9 cellular contexts compared by ENCODE assay signal in genomic region chr5:139670369-139671095, GRCh38. TPM values are rescaled to one million over a fixed set of nuclear protein-coding genes. Genes with fewer than 3 reads are reported as not detected.
A peak's percentile ranks its signal among the peaks of the same experiment; 100 is the strongest.
DNase-seq lines count a peak whose midpoint lies in the region; ATAC-seq, FAIRE-seq and TF ChIP-seq lines count a peak whose summit lies in the region.
"Had no signal": no experiment of that assay in that cellular context is flagged by ENCODE, and none has a peak within 500 bp of the region (broad histone marks: within the 10 kb centered on the region; RNA-seq: fewer than 3 reads in every experiment).

No MANE protein-coding gene starts in this region.

- H3K4me3 Mint-ChIP-seq in Calu3 (ENCODE audit: low read depth, unreplicated experiment): no peak overlapping the region

- 31 to 56% (median 36%) methylated on average over 16 of the region's 16 CpGs for WGBS in psoas muscle, 3 donors

- ATAC-seq in HG03108 (IDR thresholded peaks at IDR 0.05; ENCODE audit: unreplicated experiment) (peak; percentile 37), psoas muscle (peak in 3 of 4 donors; percentile 16 to 36 (median 26))

- peak overlapping the region; percentile 74 for H3K27ac ChIP-seq in SJCRH30
- peak overlapping the region; percentile 98 for H3K27ac ChIP-seq in psoas muscle
- H3K27ac ChIP-seq: VCaP had no signal

- intact Hi-C loops in Calu3 (cut with micrococcal nuclease; ENCODE audit: unreplicated experiment) (no loop called here), psoas muscle (cut with DNase I) (no loop called here)

- no peaks in the 10 kb centered on the region for H3K27me3 Mint-ChIP-seq in Calu3 (ENCODE audit: unreplicated experiment)

- H3K4me1 ChIP-seq in SJCRH30 (peaks cover 64% of the 10 kb centered on the region), psoas muscle (peaks cover 96% of the 10 kb centered on the region)

- no peaks in the 10 kb centered on the region for H3K9me3 Mint-ChIP-seq in Calu3 (ENCODE audit: low read depth, unreplicated experiment)

- peak; percentile 10 for TF ChIP-seq POLR2A in GM19099 (IDR thresholded peaks at IDR 0.05; ENCODE audit: extremely low read depth, insufficient read length, low read depth)
- TF ChIP-seq POLR2A in erythroblast (IDR thresholded peaks at IDR 0.05; ENCODE audit: low read length): no peak

- no peaks in the 10 kb centered on the region for H3K27me3 ChIP-seq in SJCRH30
- no peaks in the 10 kb centered on the region for H3K27me3 ChIP-seq in psoas muscle (ENCODE audit: insufficient read depth in 3 of 3, low read length in 2 of 3)

- TF ChIP-seq CTCF in Calu3 (IDR thresholded peaks at IDR 0.05; ENCODE audit: unreplicated experiment) (peak; percentile 12), psoas muscle (IDR thresholded peaks at IDR 0.05) (no peak), D721Med (IDR thresholded peaks at IDR 0.05; ENCODE audit: insufficient read depth, missing control alignments) (no peak)

- peaks cover 2% of the 10 kb centered on the region; the same call in 1 of the 2 replicates for H3K36me3 ChIP-seq in SJCRH30
- H3K36me3 ChIP-seq in psoas muscle (ENCODE audit: insufficient read depth in 1 of 2, low read depth in 1 of 2): no peaks in the 10 kb centered on the region

- H3K27ac Mint-ChIP-seq in Calu3 (ENCODE audit: unreplicated experiment): no peak overlapping the region

- no TSS peak for BruUV-seq in Calu3 (replicated peaks; lab: Mats Ljungman, UMichigan)

- peaks cover 26% of the 10 kb centered on the region for H3K36me3 Mint-ChIP-seq in Calu3 (ENCODE audit: insufficient read depth, unreplicated experiment)

- DNase-seq in Calu3 (no peak), SJCRH30 (peak in 1 of 2 experiments; percentile 55), erythroblast (lab: John Stamatoyannopoulos, UW) (peak; percentile 73 to 74), psoas muscle (no peak), NCI-H748 (lab: John Stamatoyannopoulos, UW; ENCODE audit: unreplicated experiment) (no peak), D721Med (ENCODE audit: insufficient read length, low spot score) (no peak)

- CTCF ChIA-PET in Calu3 (lab: Charles Lee): interaction anchor here (1.0 to 2.2 kb wide), 6 partner anchors 10 to 76 kb away, joined by 3 to 13 read pairs (median 5); partner anchors contain the start of gene CXXC5

- H3K4me1 Mint-ChIP-seq in Calu3 (ENCODE audit: low read depth, unreplicated experiment): peaks cover 60% of the 10 kb centered on the region

- no peak for FAIRE-seq in D721Med (lab: Jason Lieb, UNC)

- H3K4me3 ChIP-seq in SJCRH30 (no peak overlapping the region), psoas muscle (peak overlapping the region; percentile 67)

- H3K9me3 ChIP-seq in SJCRH30 (replicated peaks) (no peaks in the 10 kb centered on the region), psoas muscle (no peaks in the 10 kb centered on the region)

RNA-seq across cellular contexts. Expression of gene CXXC5, which starts 22.4 kb away (rescaled TPM):
- total RNA-seq in Calu3 (2022) (64.1 and 69.1 TPM in 2 replicates), psoas muscle (10 to 100 TPM; 31.9 to 88.3 (median 48.5) TPM)
- 76.8 and 81.4 TPM in 2 replicates for total RNA-seq in SJCRH30 (2014; rRNA removed; shearing (Covaris generic))
- 10 to 100 TPM; 24.5 to 48.5 (median 27.0) TPM for polyA plus RNA-seq in psoas muscle

Comparison
In these comparisons a context has a peak if more than half of its experiments do, and no peak if none do; other contexts are left out.
1. DNase-seq: peak in erythroblast (2 of 2); none in Calu3 (single experiment), psoas muscle (0 of 2), NCI-H748 (single experiment) and D721Med (single experiment).